8 cellular contexts compared by ENCODE assay signal in genomic region chr2:190736355-190736754, GRCh38.
"Had no signal": no experiment of that assay in that cellular context is flagged by ENCODE, and none has a peak within 500 bp of the region (broad histone marks: within the 10 kb centered on the region; RNA-seq: fewer than 3 reads in every experiment).

No MANE protein-coding gene starts in this region.

- DNase-seq: GDM1, GF-D8 had no signal

- ATAC-seq: GM12878 had no signal

- FAIRE-seq: G401.6, GM12878, GM12891, GM12892, GM18507, GM19239 had no signal

- H3K4me3 ChIP-seq: GM12878 had no signal
